31 cellular contexts compared by ENCODE assay signal in the genomic region with DNA sequence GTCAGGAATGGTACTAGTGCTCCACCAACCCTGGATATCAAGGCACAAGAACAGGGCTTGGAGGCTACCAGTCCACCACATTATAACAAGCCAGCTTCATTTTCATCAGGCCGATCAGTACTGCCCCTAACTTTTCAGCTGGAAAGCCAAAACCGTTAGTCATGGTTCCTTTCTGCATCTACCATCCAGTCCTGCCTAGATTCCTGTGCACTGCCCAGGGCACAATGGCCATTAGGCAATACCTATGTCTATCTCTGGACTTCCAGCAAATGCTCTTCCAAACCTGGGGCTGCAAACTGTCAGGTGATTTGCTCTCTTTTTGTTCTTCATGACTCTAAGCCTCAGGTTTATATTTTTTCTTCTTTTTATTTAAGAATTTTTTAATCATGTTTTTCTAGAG.
"Had no signal": no experiment of that assay in that cellular context is flagged by ENCODE, and none has a peak within 500 bp of the region (broad histone marks: within the 10 kb centered on the region; RNA-seq: fewer than 3 reads in every experiment).

No MANE protein-coding gene starts in this region.

- FAIRE-seq: K562 had no signal

- H3K36me3 Mint-ChIP-seq: activated CD8-positive, alpha-beta memory T cell treated with anti-CD3 and anti-CD28 coated beads, Interleukin-2, amount 10 ng/mL, durations not matched to agents 7 days and 5 days; activated naive CD8-positive, alpha-beta T cell treated with anti-CD3 and anti-CD28 coated beads for 36 hours had no signal

- H3K27ac ChIP-seq: brain microvascular endothelial cell, WERI-Rb-1 had no signal

- H3K36me3 ChIP-seq: brain microvascular endothelial cell, WERI-Rb-1 had no signal

- H3K4me3 ChIP-seq: K562 had no signal

- H3K9me3 Mint-ChIP-seq: activated CD4-positive, alpha-beta memory T cell treated with anti-CD3 and anti-CD28 coated beads, Interleukin-2, amount 10 ng/mL, durations not matched to agents 7 days and 5 days; activated T-helper 17 cell treated with anti-CD3 and anti-CD28 coated beads, Interleukin-2, amount 50 U/mL, for 72 hours had no signal

- ATAC-seq: activated CD8-positive, alpha-beta memory T cell treated with anti-CD3 and anti-CD28 coated beads, Interleukin-2, amount 10 ng/mL, durations not matched to agents 7 days and 5 days; activated T-cell treated with anti-CD3 and anti-CD28 coated beads, Interleukin-2, amount 50 U/mL, for 72 hours; activated T-helper 17 cell treated with anti-CD3 and anti-CD28 coated beads, Interleukin-2, amount 50 U/mL, for 72 hours; K562 had no signal

- H3K4me1 Mint-ChIP-seq: activated CD4-positive, alpha-beta memory T cell treated with anti-CD3 and anti-CD28 coated beads, Interleukin-2, amount 10 ng/mL, durations not matched to agents 7 days and 5 days; activated CD8-positive, alpha-beta memory T cell treated with anti-CD3 and anti-CD28 coated beads, Interleukin-2, amount 10 ng/mL, durations not matched to agents 7 days and 5 days; activated naive CD8-positive, alpha-beta T cell treated with anti-CD3 and anti-CD28 coated beads for 36 hours; activated T-helper 17 cell treated with anti-CD3 and anti-CD28 coated beads, Interleukin-2, amount 50 U/mL, for 72 hours had no signal

- H3K27me3 ChIP-seq: brain microvascular endothelial cell had no signal

- H3K4me3 Mint-ChIP-seq: activated CD4-positive, alpha-beta memory T cell treated with anti-CD3 and anti-CD28 coated beads, Interleukin-2, amount 10 ng/mL, durations not matched to agents 7 days and 5 days; activated CD8-positive, alpha-beta memory T cell treated with anti-CD3 and anti-CD28 coated beads, Interleukin-2, amount 10 ng/mL, durations not matched to agents 7 days and 5 days; activated naive CD8-positive, alpha-beta T cell treated with anti-CD3 and anti-CD28 coated beads for 36 hours; activated T-cell treated with anti-CD3 and anti-CD28 coated beads, Interleukin-2, amount 50 U/mL, for 72 hours; activated T-helper 17 cell treated with anti-CD3 and anti-CD28 coated beads, Interleukin-2, amount 50 U/mL, for 72 hours had no signal

- H3K27me3 Mint-ChIP-seq: activated CD4-positive, alpha-beta memory T cell treated with anti-CD3 and anti-CD28 coated beads, Interleukin-2, amount 10 ng/mL, durations not matched to agents 7 days and 5 days; activated CD8-positive, alpha-beta memory T cell treated with anti-CD3 and anti-CD28 coated beads, Interleukin-2, amount 10 ng/mL, durations not matched to agents 7 days and 5 days; activated naive CD8-positive, alpha-beta T cell treated with anti-CD3 and anti-CD28 coated beads for 36 hours; activated T-helper 17 cell treated with anti-CD3 and anti-CD28 coated beads, Interleukin-2, amount 50 U/mL, for 72 hours had no signal

- H3K27ac Mint-ChIP-seq: activated CD4-positive, alpha-beta memory T cell treated with anti-CD3 and anti-CD28 coated beads, Interleukin-2, amount 10 ng/mL, durations not matched to agents 7 days and 5 days; activated CD8-positive, alpha-beta memory T cell treated with anti-CD3 and anti-CD28 coated beads, Interleukin-2, amount 10 ng/mL, durations not matched to agents 7 days and 5 days; activated naive CD8-positive, alpha-beta T cell treated with anti-CD3 and anti-CD28 coated beads for 36 hours; activated T-cell treated with anti-CD3 and anti-CD28 coated beads, Interleukin-2, amount 50 U/mL, for 72 hours; activated T-helper 17 cell treated with anti-CD3 and anti-CD28 coated beads, Interleukin-2, amount 50 U/mL, for 72 hours had no signal

- DNase-seq: activated CD4-positive, alpha-beta memory T cell treated with anti-CD3 and anti-CD28 coated beads, Interleukin-2, amount 10 ng/mL, durations not matched to agents 7 days and 5 days; activated CD4-positive, alpha-beta T cell treated with anti-CD3 and anti-CD28 coated beads for 1 hour; activated CD4-positive, alpha-beta T cell treated with anti-CD3 and anti-CD28 coated beads for 48 hours; activated CD4-positive, CD25-positive, alpha-beta regulatory T cell; activated CD8-positive, alpha-beta memory T cell treated with anti-CD3 and anti-CD28 coated beads for 24 hours; activated CD8-positive, alpha-beta memory T cell treated with anti-CD3 and anti-CD28 coated beads, Interleukin-2, amount 10 ng/mL, durations not matched to agents 7 days and 5 days; activated effector memory CD4-positive, alpha-beta T cell treated with anti-CD3 and anti-CD28 coated beads, Interleukin-2, amount 50 U/mL, for 16 hours; activated naive CD4-positive, alpha-beta T cell; activated naive CD4-positive, alpha-beta T cell treated with anti-CD3 and anti-CD28 coated beads, Interleukin-2, amount 50 U/mL, for 16 hours; activated naive CD8-positive, alpha-beta T cell treated with anti-CD3 and anti-CD28 coated beads for 36 hours; activated T-cell treated with anti-CD3 and anti-CD28 coated beads, Interleukin-2, amount 50 U/mL, for 1 hour; activated T-cell treated with anti-CD3 and anti-CD28 coated beads, Interleukin-2, amount 50 U/mL, for 72 hours; amniotic stem cell; aorta; brain microvascular endothelial cell; NCI-H1048; NCI-H1105 treated with DMSO at 0.1 percent for 48 hours; NCI-H1436 treated with DMSO at 0.1 percent for 48 hours; NCI-H1694 treated with DMSO at 0.1 percent for 48 hours; NCI-H2029; NCI-H345; NCI-H526; NCI-H748 treated with DMSO at 0.1 percent for 48 hours; NK-92 treated with Interleukin-12 subunit alpha and Interleukin-12 subunit beta, amount 100 ng/mL, for 24 hours; Right ventricle myocardium superior; SW 1271; T-helper 1 cell; T1000; WERI-Rb-1 had no signal
